In the genomic region with DNA sequence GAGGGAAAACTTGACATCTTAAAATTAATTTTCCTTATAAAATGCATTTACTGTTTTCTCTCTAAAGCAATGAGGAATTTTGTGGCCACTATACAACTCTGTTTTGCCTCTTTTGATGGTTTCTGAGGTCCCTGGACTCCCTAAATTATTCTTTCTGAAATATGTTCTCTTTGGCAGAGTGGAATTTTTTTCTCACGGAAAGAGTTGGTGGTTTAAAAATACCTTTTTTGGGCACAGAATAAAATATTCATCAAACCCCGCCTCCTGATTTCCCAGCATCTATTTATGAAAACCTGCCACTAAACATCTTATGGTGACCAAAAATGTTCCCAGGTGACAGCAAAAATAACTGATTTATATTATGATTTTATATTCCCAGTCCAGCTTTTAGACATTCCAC, we compare ENCODE assay signal across 13 cellular contexts.
"Had no signal": no experiment of that assay in that cellular context is flagged by ENCODE, and none has a peak within 500 bp of the region (broad histone marks: within the 10 kb centered on the region; RNA-seq: fewer than 3 reads in every experiment).

No MANE protein-coding gene starts in this region.

- H3K4me1 ChIP-seq: gastroesophageal sphincter, left ventricle myocardium inferior had no signal

- H3K27ac ChIP-seq: gastroesophageal sphincter, hepatocyte, left ventricle myocardium inferior, ovary had no signal

- H3K27me3 ChIP-seq: gastroesophageal sphincter, hepatocyte, ovary had no signal

- H3K36me3 ChIP-seq: gastroesophageal sphincter, left ventricle myocardium inferior, ovary had no signal

- H3K4me3 ChIP-seq: gastroesophageal sphincter, hepatocyte, left ventricle myocardium inferior, ovary had no signal

- DNase-seq: activated B cell treated with CpG ODN at 0.5 μM for 24 hours; activated CD4-positive, alpha-beta T cell treated with anti-CD3 and anti-CD28 coated beads for 48 hours; activated CD8-positive, alpha-beta T cell treated with anti-CD3 and anti-CD28 coated beads for 36 hours; activated effector memory CD4-positive, alpha-beta T cell treated with anti-CD3 and anti-CD28 coated beads, Interleukin-2, amount 50 U/mL, for 16 hours; activated T-cell treated with anti-CD3 and anti-CD28 coated beads, Interleukin-2, amount 50 U/mL, for 48 hours; effector memory CD8-positive, alpha-beta T cell; left ventricle myocardium inferior; ovary; stimulated activated CD4-positive, alpha-beta T cell treated with anti-CD3 and anti-CD28 coated beads, Interleukin-12 subunit alpha, Interleukin-12 subunit beta, amount 100 ng/mL, for 4 hours; stimulated activated CD4-positive, alpha-beta T cell treated with anti-CD3 and anti-CD28 coated beads, Interleukin-2, amount 100 ng/mL, for 24 hours; SW 1271 had no signal

- H3K9me3 ChIP-seq: gastroesophageal sphincter, left ventricle myocardium inferior, ovary had no signal
